ENCODE assay signal across 15 cellular contexts in the genomic region with DNA sequence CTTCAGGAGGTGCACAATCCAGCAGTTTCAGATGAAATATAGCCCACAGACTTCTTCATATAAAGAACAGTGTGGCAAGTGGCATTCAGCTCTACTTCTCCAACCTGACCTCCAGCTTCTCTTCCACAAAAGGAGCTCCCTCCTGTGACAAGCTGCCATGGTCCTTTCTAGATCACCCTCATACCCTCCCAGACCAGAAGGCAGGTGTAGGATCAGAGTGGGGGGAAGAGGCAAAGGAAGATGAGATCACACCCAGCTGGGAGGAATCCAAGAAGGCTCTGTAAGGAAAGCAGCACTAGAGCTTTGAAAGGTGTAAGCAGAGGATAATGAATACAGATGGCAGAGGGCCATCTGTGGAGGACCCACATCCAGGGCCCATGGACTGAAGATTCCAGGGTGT. TPM values are rescaled to one million over a fixed set of nuclear protein-coding genes. Genes with fewer than 3 reads are reported as not detected.
A peak's percentile ranks its signal among the peaks of the same experiment; 100 is the strongest.
DNase-seq lines count a peak whose midpoint lies in the region; TF ChIP-seq lines count a peak whose summit lies in the region.
"Had no signal": no experiment of that assay in that cellular context is flagged by ENCODE, and none has a peak within 500 bp of the region (broad histone marks: within the 10 kb centered on the region; RNA-seq: fewer than 3 reads in every experiment).

No MANE protein-coding gene starts in this region.

- H3K4me3 ChIP-seq in breast epithelium = no peak overlapping the region
- H3K4me3 ChIP-seq: SJSA1 had no signal

- H3K9me3 Mint-ChIP-seq in MCF 10A (ENCODE audit: unreplicated experiment) = no peaks in the 10 kb centered on the region
- H3K9me3 Mint-ChIP-seq: CD4-positive, alpha-beta T cell had no signal

- POLR2A ChIA-PET in MCF 10A (lab: Yijun Ruan, JAX) = no interaction called here

- peaks cover 35% of the 10 kb centered on the region for H3K36me3 Mint-ChIP-seq in MCF 10A (ENCODE audit: insufficient read depth, unreplicated experiment)

- no peaks in the 10 kb centered on the region for H3K4me1 ChIP-seq in breast epithelium
- H3K4me1 ChIP-seq: SJSA1 had no signal

- intact Hi-C loops in MCF 10A (cut with micrococcal nuclease) = no loop called here
- intact Hi-C loops in breast epithelium (cut with DNase I; ENCODE audit: low total_unique reads) = no loop called here

- no peak for TF ChIP-seq POLR2A in breast epithelium (IDR thresholded peaks at IDR 0.05)

- no peaks in the 10 kb centered on the region for H3K27me3 Mint-ChIP-seq in MCF 10A (ENCODE audit: insufficient read depth, unreplicated experiment)
- H3K27me3 Mint-ChIP-seq: CD4-positive, alpha-beta T cell had no signal

- TF ChIP-seq CTCF in MCF 10A (IDR thresholded peaks at IDR 0.05; ENCODE audit: unreplicated experiment) (no peak), breast epithelium (IDR thresholded peaks at IDR 0.05) (no peak)

- H3K36me3 ChIP-seq in breast epithelium = no peaks in the 10 kb centered on the region
- H3K36me3 ChIP-seq: SJSA1 had no signal

- no peak overlapping the region for H3K27ac ChIP-seq in breast epithelium
- H3K27ac ChIP-seq: RWPE1, SJSA1 had no signal

- CTCF ChIA-PET in MCF 10A (lab: Yijun Ruan, JAX) = interaction anchor here (0.6 to 1.8 kb wide), 4 partner anchors 12 to 807 kb away, joined by 3 to 8 read pairs (median 4); no protein-coding TSS in a partner anchor

- H3K27ac Mint-ChIP-seq in MCF 10A (ENCODE audit: low read depth, unreplicated experiment) = peak overlapping the region; percentile 68
- H3K27ac Mint-ChIP-seq: CD4-positive, alpha-beta T cell had no signal

- H3K27me3 ChIP-seq in breast epithelium = no peaks in the 10 kb centered on the region
- H3K27me3 ChIP-seq: SJSA1 had no signal

- H3K9me3 ChIP-seq in breast epithelium = no peaks in the 10 kb centered on the region
- H3K9me3 ChIP-seq: SJSA1 had no signal

- no TSS peak for BruUV-seq in MCF 10A (replicated peaks; lab: Mats Ljungman, UMichigan)

- H3K4me3 Mint-ChIP-seq in MCF 10A (ENCODE audit: unreplicated experiment) = no peak overlapping the region
- H3K4me3 Mint-ChIP-seq: CD4-positive, alpha-beta T cell had no signal

- H3K4me1 Mint-ChIP-seq in MCF 10A (ENCODE audit: insufficient read depth, unreplicated experiment) = peaks cover 21% of the 10 kb centered on the region

- DNase-seq in MCF 10A (ENCODE audit: unreplicated experiment) (no peak), breast epithelium (ENCODE audit: low spot score in 2 of 2) (no peak), NCI-H2171 treated with DMSO at 0.1 percent for 48 hours (lab: John Stamatoyannopoulos, UW) (peak; percentile 68), left kidney (ENCODE audit: low read depth, low spot score) (peak; percentile 58), glomerular visceral epithelial cell (ENCODE audit: extremely low spot score) (no peak), OCI-M1 (lab: John Stamatoyannopoulos, UW) (no peak), inferior parietal cortex (ENCODE audit: extremely low spot score) (no peak)
- DNase-seq: Calu3; CD4-positive, alpha-beta T cell; DMS79 treated with DMSO at 0.1 percent for 48 hours; KBM-7; NCI-H1092 treated with DMSO at 0.1 percent for 48 hours; NCI-H1930 had no signal

RNA-seq across cellular contexts. Expression of a gene that starts 7.6 kb away (rescaled TPM):
- total RNA-seq in MCF 10A (2022) (42.2 and 44.4 TPM in 2 replicates), breast epithelium (10 to 100 TPM; 19.0 to 28.8 (median 23.1) TPM)

Comparison
In these comparisons a context has a peak if more than half of its experiments do, and no peak if none do; other contexts are left out.
1. DNase-seq: peak in NCI-H2171 treated with DMSO at 0.1 percent for 48 hours (single experiment) and left kidney (single experiment); none in MCF 10A (single experiment), breast epithelium (0 of 2), glomerular visceral epithelial cell (single experiment), OCI-M1 (single experiment) and inferior parietal cortex (single experiment).